ENCODE assay signal across 23 cellular contexts in genomic region chr19:17352608-17353280, GRCh38. TPM values are rescaled to one million over a fixed set of nuclear protein-coding genes. Genes with fewer than 3 reads are reported as not detected.
A peak's percentile ranks its signal among the peaks of the same experiment; 100 is the strongest.
DNase-seq lines count a peak whose midpoint lies in the region; ATAC-seq, FAIRE-seq and TF ChIP-seq lines count a peak whose summit lies in the region.
"Had no signal": no experiment of that assay in that cellular context is flagged by ENCODE, and none has a peak within 500 bp of the region (broad histone marks: within the 10 kb centered on the region; RNA-seq: fewer than 3 reads in every experiment).

No MANE protein-coding gene starts in this region.

- CTCF ChIA-PET in A549 (lab: Yijun Ruan, JAX) (interaction anchor here (3.7 kb wide), 1 partner anchor 33 kb away, joined by 17 read pairs; no protein-coding TSS in a partner anchor), IMR-90 (lab: Yijun Ruan, JAX) (no interaction called here)

- H4K20me1 ChIP-seq in IMR-90 (ENCODE audit: insufficient read depth, low read length): no peaks in the 10 kb centered on the region; the same call in 1 of the 2 replicates

- H3K14ac ChIP-seq in IMR-90 (replicated peaks; ENCODE audit: low read depth, low read length): no peak overlapping the region
- peak overlapping the region in 1 of 2 experiments; percentile 35 for H3K14ac ChIP-seq in mesenchymal stem cell (ENCODE audit: low read length in 2 of 2)

- dilution Hi-C loops in IMR-90 (cut with HindIII; ENCODE audit: low sequenced_read_pairs, unreplicated experiment): no loop called here

- H3K18ac ChIP-seq in IMR-90 (ENCODE audit: low read depth, low read length) (no peak overlapping the region), mesenchymal stem cell (ENCODE audit: low read depth in 1 of 2, low read length in 2 of 2) (peak overlapping the region in 1 of 2 experiments; percentile 18)

- H3K4ac ChIP-seq in IMR-90 (ENCODE audit: low read depth, low read length) (no peak overlapping the region), mesenchymal stem cell (ENCODE audit: low read depth in 1 of 2, low read length in 2 of 2) (no peak overlapping the region)

- POLR2A ChIA-PET in A549 (lab: Yijun Ruan, JAX): no interaction called here
- POLR2A ChIA-PET in IMR-90 (lab: Charles Lee; ENCODE audit: unreplicated experiment): no interaction called here

- no peak overlapping the region for H3K9ac ChIP-seq in IMR-90 (ENCODE audit: low read depth, low read length)
- no peak overlapping the region for H3K9ac ChIP-seq in mesenchymal stem cell (ENCODE audit: low read length)

- no peak overlapping the region for H2BK20ac ChIP-seq in IMR-90 (ENCODE audit: low read depth, low read length)

- H3K79me1 ChIP-seq in IMR-90 (ENCODE audit: low read depth in 1 of 2, low read length in 2 of 2): no peaks in the 10 kb centered on the region
- H3K79me1 ChIP-seq in mesenchymal stem cell (replicated peaks; ENCODE audit: low read length, poor library complexity, severe bottlenecking): no peaks in the 10 kb centered on the region

- H3K27me3 ChIP-seq in IMR-90 (ENCODE audit: control insufficient read depth, insufficient read depth, low read length): peaks cover 8% of the 10 kb centered on the region; the same call in 1 of the 2 replicates
- H3K27me3 ChIP-seq in mesenchymal stem cell (ENCODE audit: control insufficient read depth in 1 of 2, insufficient read depth in 1 of 2, low read length in 2 of 2): peaks cover 0 to 28% of the 10 kb centered on the region in 2 experiments
- no peaks in the 10 kb centered on the region for H3K27me3 ChIP-seq in vagina

- H3K56ac ChIP-seq in IMR-90 (ENCODE audit: extremely low read depth, insufficient read depth, low read length): no peak overlapping the region

- H3K4me3 ChIP-seq in A549 (no peak overlapping the region), IMR-90 (ENCODE audit: insufficient read depth, low read depth, low read length) (no peak overlapping the region), mesenchymal stem cell (ENCODE audit: insufficient read depth in 1 of 2, low read depth in 1 of 2, low read length in 2 of 2) (no peak overlapping the region), vagina (no peak overlapping the region)

- H2BK15ac ChIP-seq in IMR-90 (ENCODE audit: low read depth, low read length) (no peak overlapping the region), mesenchymal stem cell (ENCODE audit: low read depth, poor library complexity, severe bottlenecking) (no peak overlapping the region)

- peaks cover 13% of the 10 kb centered on the region for H3K4me1 ChIP-seq in A549
- 0 out of 2 replicates have a peak, but pooled peaks cover 2% of the 10 kb centered on the region for H3K4me1 ChIP-seq in IMR-90 (ENCODE audit: control insufficient read depth, insufficient read depth, low read length)
- peaks cover 6% of the 10 kb centered on the region for H3K4me1 ChIP-seq in mesenchymal stem cell (ENCODE audit: control insufficient read depth, insufficient read depth, low read depth, low read length)
- peaks cover 33% of the 10 kb centered on the region for H3K4me1 ChIP-seq in vagina

- no peak overlapping the region for H2AK5ac ChIP-seq in IMR-90 (ENCODE audit: low read depth, low read length)
- no peak overlapping the region for H2AK5ac ChIP-seq in mesenchymal stem cell (ENCODE audit: low read length, severe bottlenecking)

- no peak overlapping the region for H4K5ac ChIP-seq in IMR-90 (ENCODE audit: low read depth, low read length)

- no peak overlapping the region for H4K91ac ChIP-seq in IMR-90 (ENCODE audit: insufficient read depth, low read depth, low read length)
- H4K91ac ChIP-seq in mesenchymal stem cell (ENCODE audit: low read length): peak overlapping the region; percentile 55

- H3K27ac ChIP-seq in A549 (no peak overlapping the region), IMR-90 (ENCODE audit: insufficient read depth, low read length) (no peak overlapping the region), mesenchymal stem cell (ENCODE audit: low read length, poor library complexity, severe bottlenecking) (no peak overlapping the region), vagina (no peak overlapping the region)

- no peak overlapping the region for H2AK9ac ChIP-seq in IMR-90 (replicated peaks; ENCODE audit: low read depth, low read length, poor library complexity)

- TF ChIP-seq POLR2A in A549 (IDR thresholded peaks at IDR 0.05; ENCODE audit: low read length): no peak
- no peak for TF ChIP-seq POLR2A in IMR-90 (IDR thresholded peaks at IDR 0.05; ENCODE audit: low read depth, low read length)
- TF ChIP-seq POLR2A in vagina (IDR thresholded peaks at IDR 0.05): no peak

- H2BK5ac ChIP-seq in IMR-90 (ENCODE audit: low read depth, low read length, poor library complexity, severe bottlenecking): no peak overlapping the region
- H2BK5ac ChIP-seq in mesenchymal stem cell (ENCODE audit: low read depth, low read length, poor library complexity, severe bottlenecking): no peak overlapping the region

- H2BK12ac ChIP-seq in mesenchymal stem cell (ENCODE audit: low read length in 2 of 2): peak overlapping the region in 1 of 2 experiments; percentile 2

- no peak for TF ChIP-seq EP300 in A549 (IDR thresholded peaks at IDR 0.05)

- H3K4me2 ChIP-seq in A549 (no peak overlapping the region), IMR-90 (ENCODE audit: low read depth, low read length) (no peak overlapping the region), mesenchymal stem cell (ENCODE audit: low read length, poor library complexity, severe bottlenecking) (no peak overlapping the region)

- H3K9me1 ChIP-seq in IMR-90 (ENCODE audit: insufficient read depth, low read length): no peaks in the 10 kb centered on the region

- DNase-seq in A549 (ENCODE audit: low read depth in 1 of 2, low spot score in 1 of 2) (no peak), IMR-90 (no peak), dermis blood vessel endothelial cell (peak; percentile 20), mesenchymal stem cell (no peak), ACHN (no peak), vagina (ENCODE audit: extremely low spot score in 2 of 2) (no peak), middle frontal gyrus (ENCODE audit: extremely low spot score, low spot score) (no peak)
- DNase-seq: activated CD4-positive, alpha-beta T cell treated with anti-CD3 and anti-CD28 coated beads, Interleukin-2, amount 50 U/mL, for 1 hour; activated gamma-delta T cell treated with Interleukin-2 at 50 U/mL for 16 hours; amniotic stem cell; DMS79 treated with DMSO at 0.1 percent for 48 hours; effector memory CD8-positive, alpha-beta T cell; head of caudate nucleus; naive thymus-derived CD4-positive, alpha-beta T cell; NCI-H1105; NCI-H510A; substantia nigra had no signal

- TF ChIP-seq RAD21 in A549 (conservative IDR thresholded peaks at IDR 0.05 in 1 of 2, IDR thresholded peaks at IDR 0.05 in 1 of 2) (no peak), IMR-90 (IDR thresholded peaks at IDR 0.05; ENCODE audit: low read length) (no peak)

- intact Hi-C loops in IMR-90 (cut with micrococcal nuclease) (no loop called here), vagina (cut with DNase I) (no loop called here)

- no peak; a peak in 1 of 6 replicates for ATAC-seq in A549
- no peak for ATAC-seq in IMR-90 (ENCODE audit: low read depth)
- no peak for ATAC-seq in GM19452 (IDR thresholded peaks at IDR 0.05; ENCODE audit: unreplicated experiment)
- ATAC-seq: effector memory CD8-positive, alpha-beta T cell; naive thymus-derived CD4-positive, alpha-beta T cell had no signal

- H4K8ac ChIP-seq in IMR-90 (ENCODE audit: low read depth in 2 of 2, low read length in 2 of 2) (no peak overlapping the region), mesenchymal stem cell (ENCODE audit: low read length) (peak overlapping the region; percentile 20)

- no peaks in the 10 kb centered on the region for H3K36me3 ChIP-seq in IMR-90 (ENCODE audit: control insufficient read depth, insufficient read depth, low read length)
- H3K36me3 ChIP-seq in mesenchymal stem cell (ENCODE audit: control insufficient read depth in 1 of 2, insufficient read depth in 2 of 2, low read depth in 1 of 2, low read length in 2 of 2): no peaks in the 10 kb centered on the region
- H3K36me3 ChIP-seq in vagina: no peaks in the 10 kb centered on the region

- no peak overlapping the region for H3K23ac ChIP-seq in IMR-90 (ENCODE audit: low read depth, low read length)
- no peak overlapping the region for H3K23ac ChIP-seq in mesenchymal stem cell (ENCODE audit: low read length in 2 of 2)

- FAIRE-seq in A549 (lab: Jason Lieb, UNC): no peak

- in situ Hi-C loops in IMR-90 (cut with MboI; ENCODE audit: low sequenced_read_pairs) (no loop called here), ACHN (cut with HindIII; ENCODE audit: low pct_ligation_motif_present, low pct_unique_long_range_greater_than_20kb, low sequenced_read_pairs) (no loop called here)

- BruUV-seq in IMR-90 (replicated peaks; lab: Mats Ljungman, UMichigan): no TSS peak

- H3K9me3 ChIP-seq in A549 (no peaks in the 10 kb centered on the region), IMR-90 (ENCODE audit: control insufficient read depth, insufficient read depth, low read length) (no peaks in the 10 kb centered on the region), mesenchymal stem cell (ENCODE audit: control insufficient read depth, low read length) (no peaks in the 10 kb centered on the region), vagina (no peaks in the 10 kb centered on the region)

- H2BK120ac ChIP-seq in IMR-90 (ENCODE audit: low read depth, low read length) (no peak overlapping the region), mesenchymal stem cell (ENCODE audit: low read depth, low read length) (peak overlapping the region; percentile 21)

- 73% methylated on average over 13 of the region's 14 CpGs for WGBS in A549 (ENCODE audit: missing lambda C conversion rate)
- WGBS in IMR-90 (ENCODE audit: extremely low coverage in 2 of 2, insufficient read length in 1 of 2), 2 experiments: 74% methylated on average over 2 of the region's 14 CpGs; no CpG with 5 or more reads in 1 of the 2 experiments
- 66% methylated on average over 14 of the region's 14 CpGs for WGBS in mesenchymal stem cell

- no peak for TF ChIP-seq CTCF in A549 (IDR thresholded peaks at IDR 0.05)
- TF ChIP-seq CTCF in IMR-90 (conservative IDR thresholded peaks at IDR 0.05; ENCODE audit: low read depth, low read length): no peak
- no peak for TF ChIP-seq CTCF in vagina (IDR thresholded peaks at IDR 0.05)

- peak overlapping the region; percentile 34 for H2AFZ ChIP-seq in IMR-90 (replicated peaks; ENCODE audit: low read length, poor library complexity)
- peak overlapping the region; percentile 18 for H2AFZ ChIP-seq in mesenchymal stem cell (ENCODE audit: low read depth, low read length)

RNA-seq across cellular contexts. Expression of gene GTPBP3, which starts 15.4 kb away (rescaled TPM):
- polyA plus RNA-seq in A549 (2011; rRNA removed) (9.5 and 10.6 TPM in 2 replicates), A549 (2017; fragmentation: RNase III; extraction: RNeasy Plus Mini Kit Qiagen cat#74134 plus additional on column Dnase treatment) (17.9 to 21.7 TPM (median 19.3 TPM) in 3 replicates), IMR-90 (2012; rRNA removed) (14.6 and 15.1 TPM in 2 replicates)
- 21.5 and 28.7 TPM in 2 replicates for polyA plus RNA-seq in A549 (2012; cell fraction: cytosol; rRNA removed)
- 73.4 and 90.0 TPM in 2 replicates for polyA plus RNA-seq in A549 (2012; cell fraction: nucleus; rRNA removed)
- polyA minus RNA-seq in A549 (2011; rRNA and poly(A)+ RNA removed): 4.8 and 5.5 TPM in 2 replicates
- total RNA-seq in IMR-90 (2012; rRNA removed) (4.3 and 4.7 TPM in 2 replicates), dermis blood vessel endothelial cell (12.3 and 14.1 TPM in 2 replicates), vagina (25.5 TPM)
- 9.8 and 11.4 TPM in 2 replicates for polyA plus RNA-seq in IMR-90 (2012; cell fraction: cytosol; rRNA removed)
- 34.3 and 114 TPM in 2 replicates for polyA plus RNA-seq in IMR-90 (2012; cell fraction: nucleus; rRNA removed; ENCODE audit: low replicate concordance)
- polyA plus RNA-seq in mesenchymal stem cell (2013, experiment 1 of 2): 8.4 TPM
- 8.6 TPM for polyA plus RNA-seq in mesenchymal stem cell (2013, experiment 2 of 2)

RNA-seq across cellular contexts. Expression of gene ANO8, which starts 18.1 kb away (rescaled TPM):
- polyA plus RNA-seq in A549 (2011; rRNA removed): 2.2 and 2.4 TPM in 2 replicates
- polyA plus RNA-seq in A549 (2012; cell fraction: cytosol; rRNA removed): 3.4 and 4.1 TPM in 2 replicates
- 17.0 and 18.9 TPM in 2 replicates for polyA plus RNA-seq in A549 (2012; cell fraction: nucleus; rRNA removed)
- polyA plus RNA-seq in A549 (2017; fragmentation: RNase III; extraction: RNeasy Plus Mini Kit Qiagen cat#74134 plus additional on column Dnase treatment): 3.9 to 5.5 TPM (median 5.1 TPM) in 3 replicates
- 1.9 and 2.9 TPM in 2 replicates for polyA minus RNA-seq in A549 (2011; rRNA and poly(A)+ RNA removed)
- total RNA-seq in IMR-90 (2012; rRNA removed): 1.6 and 1.7 TPM in 2 replicates
- polyA plus RNA-seq in IMR-90 (2012; rRNA removed): 5.3 and 5.6 TPM in 2 replicates
- 3.1 and 4.3 TPM in 2 replicates for polyA plus RNA-seq in IMR-90 (2012; cell fraction: cytosol; rRNA removed)
- polyA plus RNA-seq in IMR-90 (2012; cell fraction: nucleus; rRNA removed; ENCODE audit: low replicate concordance): 20.5 and 33.6 TPM in 2 replicates
- 5.0 and 6.8 TPM in 2 replicates for total RNA-seq in dermis blood vessel endothelial cell
- 5.5 TPM for polyA plus RNA-seq in mesenchymal stem cell (2013, experiment 1 of 2)
- polyA plus RNA-seq in mesenchymal stem cell (2013, experiment 2 of 2): 5.3 TPM
- 10.3 TPM for total RNA-seq in vagina

RNA-seq across cellular contexts. Expression of gene PLVAP, which starts 24.4 kb away (rescaled TPM):
- not detected in 2 replicates for polyA plus RNA-seq in A549 (2011; rRNA removed)
- not detected in 2 replicates for polyA plus RNA-seq in A549 (2012; cell fraction: cytosol; rRNA removed)
- not detected in 2 replicates for polyA plus RNA-seq in A549 (2012; cell fraction: nucleus; rRNA removed)
- not detected in 3 replicates for polyA plus RNA-seq in A549 (2017; fragmentation: RNase III; extraction: RNeasy Plus Mini Kit Qiagen cat#74134 plus additional on column Dnase treatment)
- not detected in 2 replicates for polyA minus RNA-seq in A549 (2011; rRNA and poly(A)+ RNA removed)
- not detected in 2 replicates for total RNA-seq in IMR-90 (2012; rRNA removed)
- polyA plus RNA-seq in IMR-90 (2012; rRNA removed): not detected in 2 replicates
- 0.02 TPM in 1 of 2 replicates, not detected in the other for polyA plus RNA-seq in IMR-90 (2012; cell fraction: cytosol; rRNA removed)
- polyA plus RNA-seq in IMR-90 (2012; cell fraction: nucleus; rRNA removed; ENCODE audit: low replicate concordance): 0.10 TPM in 1 of 2 replicates, not detected in the other
- 15.2 and 73.9 TPM in 2 replicates for total RNA-seq in dermis blood vessel endothelial cell
- polyA plus RNA-seq in mesenchymal stem cell (2013, experiment 1 of 2): 0.04 TPM
- 0.33 TPM for polyA plus RNA-seq in mesenchymal stem cell (2013, experiment 2 of 2)
- total RNA-seq in vagina: 74.9 TPM
- total RNA-seq: HT-29, LHCN-M2 had no signal
- polyA plus RNA-seq: AG04450; naive thymus-derived CD4-positive, alpha-beta T cell had no signal

RNA-seq across cellular contexts. Expression of gene CCDC194, which starts 41.3 kb away (rescaled TPM):
- polyA plus RNA-seq in A549 (2011; rRNA removed) (not detected in 2 replicates), A549 (2017; fragmentation: RNase III; extraction: RNeasy Plus Mini Kit Qiagen cat#74134 plus additional on column Dnase treatment) (not detected in 3 replicates), IMR-90 (2012; rRNA removed) (not detected in 2 replicates)
- not detected in 2 replicates for polyA plus RNA-seq in A549 (2012; cell fraction: cytosol; rRNA removed)
- not detected in 2 replicates for polyA plus RNA-seq in A549 (2012; cell fraction: nucleus; rRNA removed)
- polyA minus RNA-seq in A549 (2011; rRNA and poly(A)+ RNA removed): not detected in 2 replicates
- total RNA-seq in IMR-90 (2012; rRNA removed) (not detected in 2 replicates), dermis blood vessel endothelial cell (0.17 TPM in 1 of 2 replicates, not detected in the other), vagina (not detected)
- polyA plus RNA-seq in IMR-90 (2012; cell fraction: cytosol; rRNA removed): not detected in 2 replicates
- polyA plus RNA-seq in IMR-90 (2012; cell fraction: nucleus; rRNA removed; ENCODE audit: low replicate concordance): not detected in 2 replicates
- 0.23 TPM for polyA plus RNA-seq in mesenchymal stem cell (2013, experiment 1 of 2)
- 0.11 TPM for polyA plus RNA-seq in mesenchymal stem cell (2013, experiment 2 of 2)
- total RNA-seq: cerebellum, LHCN-M2, lung microvascular endothelial cell had no signal
- polyA plus RNA-seq: AG04450; naive thymus-derived CD4-positive, alpha-beta T cell had no signal

RNA-seq across cellular contexts. Expression of gene DDA1, which starts 43.4 kb away (rescaled TPM):
- polyA plus RNA-seq in A549 (2011; rRNA removed): 27.5 and 35.5 TPM in 2 replicates
- 73.9 and 80.5 TPM in 2 replicates for polyA plus RNA-seq in A549 (2012; cell fraction: cytosol; rRNA removed)
- 33.7 and 39.6 TPM in 2 replicates for polyA plus RNA-seq in A549 (2012; cell fraction: nucleus; rRNA removed)
- polyA plus RNA-seq in A549 (2017; fragmentation: RNase III; extraction: RNeasy Plus Mini Kit Qiagen cat#74134 plus additional on column Dnase treatment): 53.5 to 62.1 TPM (median 58.5 TPM) in 3 replicates
- polyA minus RNA-seq in A549 (2011; rRNA and poly(A)+ RNA removed): 14.5 TPM in 2 replicates
- total RNA-seq in IMR-90 (2012; rRNA removed): 33.7 and 35.0 TPM in 2 replicates
- polyA plus RNA-seq in IMR-90 (2012; rRNA removed): 87.2 and 113 TPM in 2 replicates
- polyA plus RNA-seq in IMR-90 (2012; cell fraction: cytosol; rRNA removed): 105 and 131 TPM in 2 replicates
- polyA plus RNA-seq in IMR-90 (2012; cell fraction: nucleus; rRNA removed; ENCODE audit: low replicate concordance): 54.5 and 126 TPM in 2 replicates
- total RNA-seq in dermis blood vessel endothelial cell: 20.9 and 39.3 TPM in 2 replicates
- polyA plus RNA-seq in mesenchymal stem cell (2013, experiment 1 of 2): 151 TPM
- polyA plus RNA-seq in mesenchymal stem cell (2013, experiment 2 of 2): 152 TPM
- 12.0 TPM for total RNA-seq in vagina

Comparison
In these comparisons a context has a peak if more than half of its experiments do, and no peak if none do; other contexts are left out.
1. RNA of gene PLVAP, which starts 24.4 kb away (total RNA-seq): 74.9 TPM in vagina (single experiment) and 15.2 to 73.9 TPM in dermis blood vessel endothelial cell; not detected in IMR-90; every median in the first group is over 10 times any median in the second.